11 cellular contexts compared by ENCODE assay signal in genomic region chr12:91367234-91367849, GRCh38.
DNase-seq lines count a peak whose midpoint lies in the region; ATAC-seq and FAIRE-seq lines count a peak whose summit lies in the region.
"Had no signal": no experiment of that assay in that cellular context is flagged by ENCODE, and none has a peak within 500 bp of the region (broad histone marks: within the 10 kb centered on the region; RNA-seq: fewer than 3 reads in every experiment).

No MANE protein-coding gene starts in this region.

- in situ Hi-C loops in SK-MEL-5 (cut with HindIII; ENCODE audit: low pct_unique_long_range_greater_than_20kb, low sequenced_read_pairs), result no loop called here

- FAIRE-seq in islet of Langerhans (lab: Jason Lieb, UNC), result peak; percentile 41

- ATAC-seq in GM18867 (IDR thresholded peaks at IDR 0.05; ENCODE audit: unreplicated experiment) (peak; percentile 53), HG03460 (IDR thresholded peaks at IDR 0.05; ENCODE audit: unreplicated experiment) (no peak), HG02642 (IDR thresholded peaks at IDR 0.05; ENCODE audit: poor library complexity, unreplicated experiment) (no peak), GM21576 (IDR thresholded peaks at IDR 0.05; ENCODE audit: unreplicated experiment) (no peak)
- ATAC-seq: activated naive CD8-positive, alpha-beta T cell treated with anti-CD3 and anti-CD28 coated beads, Interleukin-2, amount 50 U/mL, for 24 hours had no signal

- DNase-seq in AG08396 (ENCODE audit: low spot score) (peak; percentile 15), SK-MEL-5 (ENCODE audit: low read depth, low spot score) (peak; percentile 56), NCI-H2029 treated with DMSO at 0.1 percent for 48 hours (lab: John Stamatoyannopoulos, UW) (no peak)
- DNase-seq: activated naive CD8-positive, alpha-beta T cell treated with anti-CD3 and anti-CD28 coated beads, Interleukin-2, amount 50 U/mL, for 24 hours; NCI-H510A treated with DMSO at 0.1 percent for 48 hours; posterior cingulate gyrus had no signal
